In genomic region chr22:42180349-42180842, GRCh38 we compare ENCODE assay signal across 9 cellular contexts. TPM values are rescaled to one million over a fixed set of nuclear protein-coding genes. Genes with fewer than 3 reads are reported as not detected.
DNase-seq lines count a peak whose midpoint lies in the region; ATAC-seq, FAIRE-seq and TF ChIP-seq lines count a peak whose summit lies in the region.
"Had no signal": no experiment of that assay in that cellular context is flagged by ENCODE, and none has a peak within 500 bp of the region (broad histone marks: within the 10 kb centered on the region; RNA-seq: fewer than 3 reads in every experiment).

No MANE protein-coding gene starts in this region.

- no peaks in the 10 kb centered on the region for H3K9me3 Mint-ChIP-seq in CD4-positive, alpha-beta T cell

- intact Hi-C loops in CD4-positive, alpha-beta T cell (cut with DNase I, micrococcal nuclease): loop anchor here in 1 of 2 experiments (1.0 kb wide), 1 partner anchor 89 kb away; no protein-coding TSS in a partner anchor
- intact Hi-C loops in GM12878 (cut with micrococcal nuclease; ENCODE audit: unreplicated experiment): loop anchor here (5.0 kb wide), 1 partner anchor 87 kb away; no protein-coding TSS in a partner anchor

- no peaks in the 10 kb centered on the region for H3K27me3 ChIP-seq in CD4-positive, alpha-beta T cell (ENCODE audit: control insufficient read depth, insufficient read depth, low read length)
- H3K27me3 ChIP-seq in Peyer's patch (no peaks in the 10 kb centered on the region), GM12878 (replicated peaks in 1 of 2; ENCODE audit: control insufficient read depth in 2 of 2, insufficient read depth in 2 of 2, low read length in 1 of 2) (no peaks in the 10 kb centered on the region), muscle layer of duodenum (ENCODE audit: low read depth, low read length) (no peaks in the 10 kb centered on the region)

- BruUV-seq in GM12878 (replicated peaks; lab: Mats Ljungman, UMichigan): no TSS peak

- in situ Hi-C loops in GM12878 (cut with MboI): no loop called here

- TF ChIP-seq RAD21 in GM12878 (IDR thresholded peaks at IDR 0.05; ENCODE audit: insufficient read depth, low read depth, low read length): no peak

- H3K4me2 ChIP-seq in GM12878 (ENCODE audit: control insufficient read depth, insufficient read depth): no peak overlapping the region

- SMC1A ChIA-PET in GM12878 (lab: Charles Lee; ENCODE audit: uncharacterized antibody, unreplicated experiment): interaction anchor here (1.0 to 13.3 kb wide), 5 partner anchors 8 to 257 kb away, joined by 4 to 153 read pairs (median 6); no protein-coding TSS in a partner anchor

- ATAC-seq in CD4-positive, alpha-beta T cell (ENCODE audit: poor library complexity): peak; percentile 96
- peak; percentile 27 for ATAC-seq in GM12878
- ATAC-seq in GM21423 (IDR thresholded peaks at IDR 0.05; ENCODE audit: unreplicated experiment): no peak

- peaks cover 31% of the 10 kb centered on the region for H3K79me2 ChIP-seq in GM12878 (ENCODE audit: control insufficient read depth, insufficient read depth, low read length)

- H3K27ac ChIP-seq in CD4-positive, alpha-beta T cell (ENCODE audit: low read depth, low read length): peak overlapping the region; percentile 44
- H3K27ac ChIP-seq in Peyer's patch: peak overlapping the region in 3 of 4 donors; percentile 28 to 72 (median 40)
- peak overlapping the region; percentile 66 for H3K27ac ChIP-seq in GM12878 (ENCODE audit: control insufficient read depth, insufficient read depth)
- H3K27ac ChIP-seq in muscle layer of duodenum (ENCODE audit: low read length): peak overlapping the region; percentile 39

- H3K9me3 ChIP-seq in CD4-positive, alpha-beta T cell (ENCODE audit: control insufficient read depth, low read length): no peaks in the 10 kb centered on the region
- H3K9me3 ChIP-seq in Peyer's patch: no peaks in the 10 kb centered on the region
- H3K9me3 ChIP-seq in GM12878 (replicated peaks; ENCODE audit: control insufficient read depth, insufficient read depth, low read length): no peaks in the 10 kb centered on the region
- H3K9me3 ChIP-seq in muscle layer of duodenum (ENCODE audit: control insufficient read depth in 1 of 2, low read length in 2 of 2): no peaks in the 10 kb centered on the region

- H3K9ac ChIP-seq in GM12878 (ENCODE audit: control insufficient read depth, insufficient read depth, low read length): no peak overlapping the region

- peak overlapping the region; percentile 73 for H3K4me3 Mint-ChIP-seq in CD4-positive, alpha-beta T cell

- RAD21 ChIA-PET in GM12878 (lab: Charles Lee; ENCODE audit: unreplicated experiment): interaction anchor here (1.2 to 6.3 kb wide), 2 partner anchors 8 to 257 kb away, joined by 5 to 53 read pairs; no protein-coding TSS in a partner anchor

- WGBS in GM12878 (ENCODE audit: insufficient coverage, insufficient replicate concordance, low lambda C conversion rate, missing lambda C conversion rate): 78% methylated on average over 6 of the region's 6 CpGs

- CTCF ChIA-PET in CD4-positive, alpha-beta T cell (lab: Charles Lee): interaction anchor here (0.9 to 1.2 kb wide), 4 partner anchors 11 to 257 kb away, joined by 3 to 4 read pairs (median 4); no protein-coding TSS in a partner anchor
- CTCF ChIA-PET in GM12878 (lab: Yijun Ruan, JAX): interaction anchor here (0.7 to 1.9 kb wide), 3 partner anchors 10 to 277 kb away, joined by 3 to 7 read pairs (median 4); no protein-coding TSS in a partner anchor

- TF ChIP-seq CTCF in CD4-positive, alpha-beta T cell (IDR thresholded peaks at IDR 0.05): no peak
- no peak for TF ChIP-seq CTCF in Peyer's patch (IDR thresholded peaks at IDR 0.05)
- TF ChIP-seq CTCF in GM12878 (IDR thresholded peaks at IDR 0.05 in 2 of 3, conservative IDR thresholded peaks at IDR 0.05 in 1 of 3; ENCODE audit: control insufficient read depth in 2 of 3, extremely low read depth in 1 of 3, insufficient read depth in 1 of 3, low read depth in 3 of 3, low read length in 3 of 3): no peak

- DNase-seq in CD4-positive, alpha-beta T cell: peak; percentile 22 to 70 (median 36)
- peak in 2 of 3 donors; percentile 28 to 68 for DNase-seq in Peyer's patch
- no peak for DNase-seq in GM12878 (ENCODE audit: low read depth, low spot score)
- no peak for DNase-seq in NCI-H1694 (lab: John Stamatoyannopoulos, UW)
- DNase-seq in foreskin melanocyte: no peak
- DNase-seq in hepatic stellate cell (ENCODE audit: low spot score): no peak

- H3K27ac Mint-ChIP-seq in CD4-positive, alpha-beta T cell: peak overlapping the region; percentile 92

- no peak overlapping the region for H2AFZ ChIP-seq in GM12878 (ENCODE audit: control insufficient read depth, low read depth, low read length)

- peaks cover 0 to 46% (median 12%) of the 10 kb centered on the region in 4 donors for H3K4me1 ChIP-seq in Peyer's patch
- H3K4me1 ChIP-seq in GM12878 (ENCODE audit: control insufficient read depth, insufficient read depth, low read length): peaks cover 23% of the 10 kb centered on the region
- H3K4me1 ChIP-seq in muscle layer of duodenum (ENCODE audit: control insufficient read depth in 1 of 2, insufficient read depth in 2 of 2, low read length in 2 of 2): peaks cover 9 to 10% of the 10 kb centered on the region in 2 donors

- H3K36me3 ChIP-seq in Peyer's patch (no peaks in the 10 kb centered on the region), GM12878 (ENCODE audit: control insufficient read depth in 2 of 2, insufficient read depth in 2 of 2, low read length in 1 of 2) (peaks cover 2 to 5% of the 10 kb centered on the region in 2 experiments; a peak in 3 of 4 replicates), muscle layer of duodenum (ENCODE audit: control insufficient read depth in 1 of 2, insufficient read depth in 2 of 2, low read length in 2 of 2) (peaks cover 4% of the 10 kb centered on the region in 2 donors)

- no peaks in the 10 kb centered on the region for H4K20me1 ChIP-seq in GM12878 (ENCODE audit: control insufficient read depth, insufficient read depth)

- no peak overlapping the region for H3K4me3 ChIP-seq in Peyer's patch
- H3K4me3 ChIP-seq in GM12878: no peak overlapping the region
- no peak overlapping the region for H3K4me3 ChIP-seq in muscle layer of duodenum (ENCODE audit: low read depth in 1 of 2, low read length in 2 of 2)

- TF ChIP-seq POLR2A in Peyer's patch (IDR thresholded peaks at IDR 0.05) (no peak), GM12878 (IDR thresholded peaks at IDR 0.05; ENCODE audit: low read depth, low read length) (no peak)

- peaks cover 42% of the 10 kb centered on the region for H3K36me3 Mint-ChIP-seq in CD4-positive, alpha-beta T cell (ENCODE audit: low read depth)

- no peaks in the 10 kb centered on the region for H3K27me3 Mint-ChIP-seq in CD4-positive, alpha-beta T cell

- H3K4me1 Mint-ChIP-seq in CD4-positive, alpha-beta T cell (ENCODE audit: low read depth): peaks cover 88% of the 10 kb centered on the region

- no peak for FAIRE-seq in GM12878 (lab: Jason Lieb, UNC)
- FAIRE-seq: G401.6 had no signal

- POLR2A ChIA-PET in CD4-positive, alpha-beta T cell (lab: Charles Lee): interaction anchor here (0.6 kb wide), 1 partner anchor 10 kb away, joined by 3 read pairs; no protein-coding TSS in a partner anchor
- POLR2A ChIA-PET in GM12878 (lab: Charles Lee): interaction anchor here (1.0 to 1.1 kb wide), 2 partner anchors 10 to 95 kb away, joined by 3 to 7 read pairs; no protein-coding TSS in a partner anchor

- no peak for TF ChIP-seq EP300 in GM12878 (IDR thresholded peaks at IDR 0.05; ENCODE audit: borderline replicate concordance in 1 of 2, control insufficient read depth in 1 of 2, low read depth in 2 of 2, low read length in 2 of 2)

RNA-seq across cellular contexts. Expression of gene CYP2D6, which starts 49.8 kb away (rescaled TPM):
- total RNA-seq in CD4-positive, alpha-beta T cell: 1 to 10 TPM; 7.4 to 7.5 TPM
- total RNA-seq in Peyer's patch (100 to 1,000 TPM in 2 of 4 donors, 10 to 100 TPM in 2; 18.2 to 329 (median 117) TPM), GM12878 (2014; rRNA removed) (0.16 and 0.34 TPM in 2 replicates), GM12878 (2014; rRNA removed; fragmentation: Illumina TruSeq; extraction: Trizol) (0.22 and 0.23 TPM in 2 replicates), GM12878 (2021) (0.43 and 1.0 TPM in 2 replicates)
- 4.8 and 5.2 TPM in 2 replicates for total RNA-seq in GM12878 (2013; cell fraction: nucleolus; rRNA removed)
- 0.64 TPM for polyA plus RNA-seq in GM12878 (2011; ENCODE audit: low read depth)
- polyA plus RNA-seq in GM12878 (2011; rRNA removed) (0.50 and 1.4 TPM in 2 replicates), GM12878 (2014; fragmentation: Illumina TruSeq; extraction: Trizol) (0.37 and 0.54 TPM in 2 replicates), GM12878 (2014; fragmentation: Nextera tagmentation; extraction: Ambion mirVana) (under 1 TPM; 0.08 to 0.15 TPM), GM12878 (2014; rRNA removed) (0.96 and 1.3 TPM in 2 replicates), GM12878 (2016; fragmentation: Nextera tagmentation; extraction: Ambion mirVana) (under 1 TPM; 0.40 to 0.42 TPM)
- 0.48 and 2.0 TPM in 2 replicates for polyA plus RNA-seq in GM12878 (2011; cell fraction: cytosol; rRNA removed)
- polyA plus RNA-seq in GM12878 (2011; cell fraction: nucleus; rRNA removed): 48.7 and 55.9 TPM in 2 replicates
- polyA plus RNA-seq in GM12878 (2012): 1.1 and 1.6 TPM in 2 replicates
- polyA minus RNA-seq in GM12878 (2011; rRNA and poly(A)+ RNA removed): 0.80 and 1.1 TPM in 2 replicates
- not detected in 2 replicates for polyA minus RNA-seq in GM12878 (2011; cell fraction: cytosol; rRNA and poly(A)+ RNA removed)
- polyA minus RNA-seq in GM12878 (2011; cell fraction: nucleus; rRNA and poly(A)+ RNA removed): 2.1 and 2.9 TPM in 2 replicates

Comparison
In these comparisons a context has a peak if more than half of its experiments do, and no peak if none do; other contexts are left out.
1. DNase-seq: peak in CD4-positive, alpha-beta T cell (10 of 10) and Peyer's patch (2 of 3); none in GM12878 (single experiment), NCI-H1694 (single experiment), foreskin melanocyte (single experiment) and hepatic stellate cell (single experiment).
2. Peak in every context shown above with its lines, with median percentiles within 50 percentile points of each other: H3K27ac ChIP-seq.